In genomic region chrX:71365876-71366673, GRCh38 we compare ENCODE assay signal across 8 cellular contexts. TPM values are rescaled to one million over a fixed set of nuclear protein-coding genes. Genes with fewer than 3 reads are reported as not detected.
DNase-seq lines count a peak whose midpoint lies in the region; ATAC-seq, FAIRE-seq and TF ChIP-seq lines count a peak whose summit lies in the region.

TAF1 (plus strand) TSS chrX:71366357; CDS start chrX:71366375, 18 bp downstream.

- peaks cover 12% of the 10 kb centered on the region for H3K36me3 ChIP-seq in adipocyte (ENCODE audit: control insufficient read depth, insufficient read depth, low read length, severe bottlenecking)
- peaks cover 0 to 2% (median 0%) of the 10 kb centered on the region in 3 donors for H3K36me3 ChIP-seq in pancreas
- peaks cover 0 to 11% (median 0%) of the 10 kb centered on the region in 3 donors for H3K36me3 ChIP-seq in tibial artery

- TF ChIP-seq CTCF in GM12875 (IDR thresholded peaks at IDR 0.05; ENCODE audit: borderline replicate concordance, insufficient read depth, low read depth, low read length) = no peak
- no peak for TF ChIP-seq CTCF in pancreas (IDR thresholded peaks at IDR 0.05)
- no peak for TF ChIP-seq CTCF in tibial artery (IDR thresholded peaks at IDR 0.05)

- peaks cover 6% of the 10 kb centered on the region for H3K4me1 ChIP-seq in adipocyte (ENCODE audit: control insufficient read depth, insufficient read depth, low read length)
- H3K4me1 ChIP-seq in pancreas = no peaks in the 10 kb centered on the region
- H3K4me1 ChIP-seq in tibial artery = peaks cover 0 to 19% (median 6%) of the 10 kb centered on the region in 4 donors

- H3K4me3 ChIP-seq in GM12875 (ENCODE audit: low read depth, low read length) = peak within 1 kb of the TSS; percentile 93
- H3K4me3 ChIP-seq in adipocyte (ENCODE audit: low read length) = peak within 1 kb of the TSS; percentile 86
- H3K4me3 ChIP-seq in pancreas = peak within 1 kb of the TSS; percentile 35 to 59 (median 52)
- peak within 1 kb of the TSS; percentile 75 to 86 for H3K4me3 ChIP-seq in tibial artery

- 1 to 26% methylated on average over 50 to 51 of the region's 51 CpGs for WGBS in pancreas, 2 donors

- DNase-seq in NCI-H1436 (lab: John Stamatoyannopoulos, UW) (peak; percentile 98), T follicular helper cell (ENCODE audit: low read depth) (peak; percentile 89), adipocyte (ENCODE audit: low read depth) (peak; percentile 96), Right ventricle myocardium superior (peak; percentile 95), pancreas (peak; percentile 84 to 94 (median 93)), tibial artery (peak; percentile 96 to 97)

- H3K27ac ChIP-seq in pancreas (peak within 1 kb of the TSS; percentile 72 to 78 (median 73)), tibial artery (peak within 1 kb of the TSS; percentile 89 to 93)

- H3K27me3 ChIP-seq in adipocyte (replicated peaks; ENCODE audit: control insufficient read depth, insufficient read depth, low read length) (no peaks in the 10 kb centered on the region), pancreas (no peaks in the 10 kb centered on the region), tibial artery (no peaks in the 10 kb centered on the region)

- ATAC-seq in HG02798 (IDR thresholded peaks at IDR 0.05; ENCODE audit: poor library complexity, unreplicated experiment) = peak; percentile 95
- peak; percentile 96 for ATAC-seq in Right ventricle myocardium superior (ENCODE audit: poor library complexity)
- peak; percentile 93 to 96 (median 94) for ATAC-seq in pancreas

- no peaks in the 10 kb centered on the region for H3K9me3 ChIP-seq in adipocyte (ENCODE audit: control insufficient read depth, low read length)
- H3K9me3 ChIP-seq in pancreas = no peaks in the 10 kb centered on the region
- no peaks in the 10 kb centered on the region for H3K9me3 ChIP-seq in tibial artery

- H3K9ac ChIP-seq in adipocyte (ENCODE audit: low read length) = peak within 1 kb of the TSS; percentile 93

- peak; percentile 95 for FAIRE-seq in pancreas (lab: Jason Lieb, UNC)

- intact Hi-C loops in Right ventricle myocardium superior (cut with DNase I) = no loop called here
- intact Hi-C loops in pancreas (cut with DNase I) = no loop called here
- intact Hi-C loops in tibial artery (cut with DNase I; ENCODE audit: low total_unique reads) = loop anchor here (10.0 kb wide), 1 partner anchor 111 kb away; the partner anchor contains the start of gene ZMYM3

RNA-seq across cellular contexts. Expression of gene TAF1, which starts in this region (rescaled TPM):
- total RNA-seq in Right ventricle myocardium superior (13.4 TPM), pancreas (10 to 100 TPM; 13.5 to 23.2 (median 17.0) TPM)
- 10 to 100 TPM in 1 of 2 donors, 1 to 10 TPM in 1; 9.8 to 11.8 TPM for polyA plus RNA-seq in pancreas

Comparison
In these comparisons a context has a peak if more than half of its experiments do, and no peak if none do; other contexts are left out.
1. Peak in every context shown above with its lines: DNase-seq, ATAC-seq, H3K4me3 ChIP-seq and H3K27ac ChIP-seq.